In the genomic region with DNA sequence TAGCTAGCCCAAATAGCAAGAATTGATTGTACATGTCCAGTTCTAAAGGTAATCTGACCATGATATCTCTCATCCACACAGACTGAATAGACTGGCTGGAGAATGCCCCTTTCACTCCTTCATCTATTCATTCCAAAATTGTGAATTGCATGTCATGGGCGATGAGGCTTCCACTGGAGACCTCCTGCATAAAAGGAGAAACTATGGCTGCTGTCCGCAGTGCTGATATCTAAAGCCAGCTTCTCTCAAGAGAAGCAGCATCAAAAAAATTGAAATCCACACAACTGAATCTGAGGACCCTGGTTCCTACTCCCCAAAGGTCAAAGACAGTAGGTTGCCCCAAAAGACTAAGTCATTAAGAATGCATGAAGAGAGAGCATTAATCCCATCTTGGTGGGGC, we compare ENCODE assay signal across 16 cellular contexts. TPM values are rescaled to one million over a fixed set of nuclear protein-coding genes. Genes with fewer than 3 reads are reported as not detected.
DNase-seq lines count a peak whose midpoint lies in the region; ATAC-seq, FAIRE-seq and TF ChIP-seq lines count a peak whose summit lies in the region.
"Had no signal": no experiment of that assay in that cellular context is flagged by ENCODE, and none has a peak within 500 bp of the region (broad histone marks: within the 10 kb centered on the region; RNA-seq: fewer than 3 reads in every experiment).

No MANE protein-coding gene starts in this region.

- DNase-seq in activated CD8-positive, alpha-beta T cell treated with anti-CD3 and anti-CD28 coated beads for 36 hours = peak; percentile 12
- no peak for DNase-seq in activated CD8-positive, alpha-beta T cell treated with anti-CD3 and anti-CD28 coated beads, Interleukin-2, amount 10 ng/mL, durations not matched to agents 7 days and 5 days
- DNase-seq in PC-3 (peak; percentile 27), endodermal cell (peak; percentile 73), neural progenitor cell (ENCODE audit: low spot score) (peak; percentile 49), D721Med (ENCODE audit: insufficient read length, low spot score) (no peak), NCI-H526 (lab: John Stamatoyannopoulos, UW) (no peak), HFFc6 (no peak)
- DNase-seq: activated naive CD8-positive, alpha-beta T cell treated with anti-CD3 and anti-CD28 coated beads, Interleukin-2, amount 50 U/mL, for 24 hours; activated T-cell treated with anti-CD3 and anti-CD28 coated beads, Interleukin-2, amount 50 U/mL, for 1 hour; foreskin melanocyte; NCI-H1092; spleen had no signal

- no peaks in the 10 kb centered on the region for H3K9me3 Mint-ChIP-seq in activated CD8-positive, alpha-beta T cell treated with anti-CD3 and anti-CD28 coated beads for 36 hours
- H3K9me3 Mint-ChIP-seq in activated CD8-positive, alpha-beta T cell treated with anti-CD3 and anti-CD28 coated beads, Interleukin-2, amount 10 ng/mL, durations not matched to agents 7 days and 5 days (ENCODE audit: insufficient read depth) = no peaks in the 10 kb centered on the region
- H3K9me3 Mint-ChIP-seq in endodermal cell = no peaks in the 10 kb centered on the region
- H3K9me3 Mint-ChIP-seq in neural progenitor cell = no peaks in the 10 kb centered on the region
- no peaks in the 10 kb centered on the region for H3K9me3 Mint-ChIP-seq in HFFc6
- H3K9me3 Mint-ChIP-seq: activated naive CD8-positive, alpha-beta T cell treated with anti-CD3 and anti-CD28 coated beads, Interleukin-2, amount 50 U/mL, for 24 hours; dendritic cell treated with granulocyte-macrophage colony-stimulating factor and Interleukin-4, amounts not matched to agents 40 ng/mL and 50 ng/mL, for 4 days had no signal

- H3K4me3 ChIP-seq in PC-3 (ENCODE audit: low read length) (no peak overlapping the region), endodermal cell (ENCODE audit: low read length) (no peak overlapping the region), neural progenitor cell (no peak overlapping the region)
- H3K4me3 ChIP-seq: spleen had no signal

- H3K27ac ChIP-seq in PC-3 (ENCODE audit: low read length) = no peak overlapping the region
- H3K27ac ChIP-seq in endodermal cell (ENCODE audit: low read depth, low read length) = no peak overlapping the region
- H3K27ac ChIP-seq in neural progenitor cell = no peak overlapping the region
- H3K27ac ChIP-seq: spleen had no signal

- H3K9ac ChIP-seq in PC-3 (ENCODE audit: low read length) (no peak overlapping the region), endodermal cell (ENCODE audit: extremely low read depth, low read length, poor library complexity, severe bottlenecking) (no peak overlapping the region), neural progenitor cell (no peak overlapping the region)

- no peaks in the 10 kb centered on the region for H3K27me3 ChIP-seq in PC-3 (ENCODE audit: low read length)
- H3K27me3 ChIP-seq in endodermal cell (ENCODE audit: control insufficient read depth, insufficient read depth, low read length, poor library complexity, severe bottlenecking) = peaks cover 9% of the 10 kb centered on the region
- H3K27me3 ChIP-seq in neural progenitor cell = no peaks in the 10 kb centered on the region

- H3F3A ChIP-seq in PC-3 (ENCODE audit: low read length, unreplicated experiment) (no peaks in the 10 kb centered on the region), neural progenitor cell (ENCODE audit: low read depth) (no peaks in the 10 kb centered on the region)

- no peak overlapping the region for H3K4me2 ChIP-seq in PC-3 (ENCODE audit: low read length)
- no peak overlapping the region for H3K4me2 ChIP-seq in neural progenitor cell

- no peak overlapping the region for H3K27ac Mint-ChIP-seq in activated CD8-positive, alpha-beta T cell treated with anti-CD3 and anti-CD28 coated beads for 36 hours
- no peak overlapping the region for H3K27ac Mint-ChIP-seq in activated CD8-positive, alpha-beta T cell treated with anti-CD3 and anti-CD28 coated beads, Interleukin-2, amount 10 ng/mL, durations not matched to agents 7 days and 5 days
- H3K27ac Mint-ChIP-seq in endodermal cell (no peak overlapping the region), neural progenitor cell (no peak overlapping the region), HFFc6 (no peak overlapping the region)
- H3K27ac Mint-ChIP-seq: activated naive CD8-positive, alpha-beta T cell treated with anti-CD3 and anti-CD28 coated beads, Interleukin-2, amount 50 U/mL, for 24 hours; dendritic cell treated with granulocyte-macrophage colony-stimulating factor and Interleukin-4, amounts not matched to agents 40 ng/mL and 50 ng/mL, for 4 days had no signal

- no peaks in the 10 kb centered on the region for H3K36me3 ChIP-seq in PC-3 (ENCODE audit: low read depth, low read length)
- H3K36me3 ChIP-seq in endodermal cell (ENCODE audit: control insufficient read depth, insufficient read depth, low read length) = no peaks in the 10 kb centered on the region
- no peaks in the 10 kb centered on the region for H3K36me3 ChIP-seq in neural progenitor cell
- H3K36me3 ChIP-seq: spleen had no signal

- no peaks in the 10 kb centered on the region for H3K4me1 Mint-ChIP-seq in activated CD8-positive, alpha-beta T cell treated with anti-CD3 and anti-CD28 coated beads for 36 hours (ENCODE audit: low read depth)
- no peaks in the 10 kb centered on the region for H3K4me1 Mint-ChIP-seq in activated CD8-positive, alpha-beta T cell treated with anti-CD3 and anti-CD28 coated beads, Interleukin-2, amount 10 ng/mL, durations not matched to agents 7 days and 5 days (ENCODE audit: low read depth)
- H3K4me1 Mint-ChIP-seq in endodermal cell = no peaks in the 10 kb centered on the region
- H3K4me1 Mint-ChIP-seq in neural progenitor cell = no peaks in the 10 kb centered on the region
- peaks cover 13% of the 10 kb centered on the region for H3K4me1 Mint-ChIP-seq in HFFc6 (ENCODE audit: low read depth)
- H3K4me1 Mint-ChIP-seq: activated naive CD8-positive, alpha-beta T cell treated with anti-CD3 and anti-CD28 coated beads, Interleukin-2, amount 50 U/mL, for 24 hours had no signal

- H2AFZ ChIP-seq in PC-3 (ENCODE audit: low read length) (no peak overlapping the region), neural progenitor cell (replicated peaks) (no peak overlapping the region)

- H3K27me3 Mint-ChIP-seq in activated CD8-positive, alpha-beta T cell treated with anti-CD3 and anti-CD28 coated beads for 36 hours = peaks cover 42% of the 10 kb centered on the region
- peaks cover 22% of the 10 kb centered on the region for H3K27me3 Mint-ChIP-seq in activated CD8-positive, alpha-beta T cell treated with anti-CD3 and anti-CD28 coated beads, Interleukin-2, amount 10 ng/mL, durations not matched to agents 7 days and 5 days (ENCODE audit: low read depth)
- H3K27me3 Mint-ChIP-seq in endodermal cell (ENCODE audit: insufficient read depth) (peaks cover 4% of the 10 kb centered on the region), neural progenitor cell (ENCODE audit: insufficient read depth, low read depth) (peaks cover 10% of the 10 kb centered on the region), HFFc6 (ENCODE audit: insufficient read depth) (peaks cover 4% of the 10 kb centered on the region)

- no peak for TF ChIP-seq CTCF in activated CD8-positive, alpha-beta T cell treated with anti-CD3 and anti-CD28 coated beads for 36 hours (IDR thresholded peaks at IDR 0.05)
- TF ChIP-seq CTCF in PC-3 (conservative IDR thresholded peaks at IDR 0.05; ENCODE audit: low read depth, low read length) (no peak), endodermal cell (conservative IDR thresholded peaks at IDR 0.05) (no peak), neural progenitor cell (IDR thresholded peaks at IDR 0.05) (no peak), D721Med (IDR thresholded peaks at IDR 0.05; ENCODE audit: insufficient read depth, missing control alignments) (no peak), HFFc6 (IDR thresholded peaks at IDR 0.05) (no peak)

- H3K9me2 ChIP-seq in PC-3 (replicated peaks; ENCODE audit: low read length) = no peaks in the 10 kb centered on the region

- no TSS peak for BruUV-seq in PC-3 (replicated peaks; lab: Mats Ljungman, UMichigan)

- no peaks in the 10 kb centered on the region for H3K4me1 ChIP-seq in PC-3 (ENCODE audit: insufficient read depth, low read length)
- H3K4me1 ChIP-seq in endodermal cell (ENCODE audit: control insufficient read depth, insufficient read depth, low read length) = no peaks in the 10 kb centered on the region
- no peaks in the 10 kb centered on the region for H3K4me1 ChIP-seq in neural progenitor cell
- H3K4me1 ChIP-seq: spleen had no signal

- intact Hi-C loops in activated CD8-positive, alpha-beta T cell treated with anti-CD3 and anti-CD28 coated beads for 36 hours (cut with micrococcal nuclease) = no loop called here
- intact Hi-C loops in PC-3 (cut with micrococcal nuclease) = no loop called here

- H3K9me3 ChIP-seq in PC-3 (ENCODE audit: low read length) (no peaks in the 10 kb centered on the region), endodermal cell (ENCODE audit: control insufficient read depth, low read length) (no peaks in the 10 kb centered on the region), neural progenitor cell (ENCODE audit: low read depth) (no peaks in the 10 kb centered on the region)
- H3K9me3 ChIP-seq: spleen had no signal

- FAIRE-seq in D721Med (lab: Jason Lieb, UNC) = no peak
- FAIRE-seq: H1 had no signal

- no peaks in the 10 kb centered on the region for H4K20me1 ChIP-seq in PC-3 (ENCODE audit: low read length)
- H4K20me1 ChIP-seq in neural progenitor cell (ENCODE audit: low read depth) = no peaks in the 10 kb centered on the region

- CTCF ChIA-PET in activated CD8-positive, alpha-beta T cell treated with anti-CD3 and anti-CD28 coated beads for 36 hours (lab: Charles Lee) = interaction anchor here (0.7 kb wide), 1 partner anchor 19 kb away, joined by 4 read pairs; no protein-coding TSS in a partner anchor
- CTCF ChIA-PET in activated CD8-positive, alpha-beta T cell treated with anti-CD3 and anti-CD28 coated beads, Interleukin-2, amount 10 ng/mL, durations not matched to agents 7 days and 5 days (lab: Charles Lee) = interaction anchor here (0.7 kb wide), 1 partner anchor 9 kb away, joined by 3 read pairs; no protein-coding TSS in a partner anchor
- CTCF ChIA-PET in PC-3 (lab: Charles Lee) = no interaction called here

- WGBS in endodermal cell (ENCODE audit: insufficient coverage in 1 of 2, insufficient read length in 1 of 2), 2 experiments = 60% methylated on average over 2 of the region's 2 CpGs; no CpG with 5 or more reads in 1 of the 2 experiments

- H3K79me2 ChIP-seq in PC-3 (ENCODE audit: low read length) (no peaks in the 10 kb centered on the region), neural progenitor cell (ENCODE audit: low read depth) (no peaks in the 10 kb centered on the region)

- POLR2A ChIA-PET in activated CD8-positive, alpha-beta T cell treated with anti-CD3 and anti-CD28 coated beads for 36 hours (lab: Charles Lee) = no interaction called here
- POLR2A ChIA-PET in activated CD8-positive, alpha-beta T cell treated with anti-CD3 and anti-CD28 coated beads, Interleukin-2, amount 10 ng/mL, durations not matched to agents 7 days and 5 days (lab: Charles Lee) = interaction anchor here (0.6 kb wide), 1 partner anchor 9 kb away, joined by 3 read pairs; no protein-coding TSS in a partner anchor
- POLR2A ChIA-PET in PC-3 (lab: Charles Lee; ENCODE audit: unreplicated experiment) = no interaction called here

- no peak overlapping the region for H3K4me3 Mint-ChIP-seq in activated CD8-positive, alpha-beta T cell treated with anti-CD3 and anti-CD28 coated beads for 36 hours
- no peak overlapping the region for H3K4me3 Mint-ChIP-seq in activated CD8-positive, alpha-beta T cell treated with anti-CD3 and anti-CD28 coated beads, Interleukin-2, amount 10 ng/mL, durations not matched to agents 7 days and 5 days
- H3K4me3 Mint-ChIP-seq in endodermal cell = no peak overlapping the region
- H3K4me3 Mint-ChIP-seq in neural progenitor cell = no peak overlapping the region
- H3K4me3 Mint-ChIP-seq in HFFc6 = no peak overlapping the region
- H3K4me3 Mint-ChIP-seq: activated naive CD8-positive, alpha-beta T cell treated with anti-CD3 and anti-CD28 coated beads, Interleukin-2, amount 50 U/mL, for 24 hours; dendritic cell treated with granulocyte-macrophage colony-stimulating factor and Interleukin-4, amounts not matched to agents 40 ng/mL and 50 ng/mL, for 4 days had no signal

- no peak for ATAC-seq in activated CD8-positive, alpha-beta T cell treated with anti-CD3 and anti-CD28 coated beads for 36 hours
- no peak for ATAC-seq in activated CD8-positive, alpha-beta T cell treated with anti-CD3 and anti-CD28 coated beads, Interleukin-2, amount 10 ng/mL, durations not matched to agents 7 days and 5 days
- ATAC-seq in PC-3 = no peak
- ATAC-seq: activated naive CD8-positive, alpha-beta T cell treated with anti-CD3 and anti-CD28 coated beads, Interleukin-2, amount 50 U/mL, for 24 hours had no signal

- no peaks in the 10 kb centered on the region for H3K36me3 Mint-ChIP-seq in activated CD8-positive, alpha-beta T cell treated with anti-CD3 and anti-CD28 coated beads for 36 hours (ENCODE audit: low read depth)
- no peaks in the 10 kb centered on the region for H3K36me3 Mint-ChIP-seq in activated CD8-positive, alpha-beta T cell treated with anti-CD3 and anti-CD28 coated beads, Interleukin-2, amount 10 ng/mL, durations not matched to agents 7 days and 5 days (ENCODE audit: low read depth)
- H3K36me3 Mint-ChIP-seq in endodermal cell (ENCODE audit: low read depth) (no peaks in the 10 kb centered on the region), neural progenitor cell (no peaks in the 10 kb centered on the region), HFFc6 (ENCODE audit: low read depth) (no peaks in the 10 kb centered on the region)

RNA-seq across cellular contexts. Expression of a gene that starts 7.9 kb away (rescaled TPM):
- total RNA-seq in activated CD8-positive, alpha-beta T cell treated with anti-CD3 and anti-CD28 coated beads for 36 hours = not detected
- not detected for total RNA-seq in activated CD8-positive, alpha-beta T cell treated with anti-CD3 and anti-CD28 coated beads, Interleukin-2, amount 10 ng/mL, durations not matched to agents 7 days and 5 days
- total RNA-seq in PC-3 (2014; rRNA removed) = 4.5 and 6.3 TPM in 2 replicates
- total RNA-seq in endodermal cell = under 1 TPM in 1 of 2 donors, not detected in 1; 0.09 TPM
- polyA plus RNA-seq in endodermal cell (2013, experiment 1 of 2) = 0.18 TPM
- polyA plus RNA-seq in endodermal cell (2013, experiment 2 of 2) = not detected
- total RNA-seq in neural progenitor cell (ENCODE audit: low replicate concordance) = not detected in 2 replicates
- total RNA-seq in HFFc6 (2021; fragmentation: NEBNext Ultra II Directional; extraction: Animal tissue kit (Norgen Biotek cat#: 25700)) = not detected
- total RNA-seq: osteocyte, spleen had no signal

RNA-seq across cellular contexts. Expression of a gene that starts 25.4 kb away (rescaled TPM):
- total RNA-seq in activated CD8-positive, alpha-beta T cell treated with anti-CD3 and anti-CD28 coated beads for 36 hours = 1 to 10 TPM; 4.5 to 4.9 TPM
- 1 to 10 TPM; 6.2 to 6.8 TPM for total RNA-seq in activated CD8-positive, alpha-beta T cell treated with anti-CD3 and anti-CD28 coated beads, Interleukin-2, amount 10 ng/mL, durations not matched to agents 7 days and 5 days
- 6.7 and 7.8 TPM in 2 replicates for total RNA-seq in PC-3 (2014; rRNA removed)
- total RNA-seq in endodermal cell = 10 to 100 TPM; 19.9 to 22.1 TPM
- polyA plus RNA-seq in endodermal cell (2013, experiment 1 of 2) = 5.9 TPM
- polyA plus RNA-seq in endodermal cell (2013, experiment 2 of 2) = 5.8 TPM
- 7.8 and 9.0 TPM in 2 replicates for total RNA-seq in neural progenitor cell (ENCODE audit: low replicate concordance)
- total RNA-seq in HFFc6 (2021; fragmentation: NEBNext Ultra II Directional; extraction: Animal tissue kit (Norgen Biotek cat#: 25700)) = 1 to 10 TPM; 5.0 to 6.2 (median 5.8) TPM

Comparison
In these comparisons a context has a peak if more than half of its experiments do, and no peak if none do; other contexts are left out.
1. DNase-seq: peak in activated CD8-positive, alpha-beta T cell treated with anti-CD3 and anti-CD28 coated beads for 36 hours (single experiment), PC-3 (single experiment), endodermal cell (single experiment) and neural progenitor cell (single experiment); none in activated CD8-positive, alpha-beta T cell treated with anti-CD3 and anti-CD28 coated beads, Interleukin-2, amount 10 ng/mL, durations not matched to agents 7 days and 5 days (single experiment), D721Med (single experiment), NCI-H526 (0 of 2) and HFFc6 (single experiment).